ENCODE assay signal across 25 cellular contexts in the genomic region with DNA sequence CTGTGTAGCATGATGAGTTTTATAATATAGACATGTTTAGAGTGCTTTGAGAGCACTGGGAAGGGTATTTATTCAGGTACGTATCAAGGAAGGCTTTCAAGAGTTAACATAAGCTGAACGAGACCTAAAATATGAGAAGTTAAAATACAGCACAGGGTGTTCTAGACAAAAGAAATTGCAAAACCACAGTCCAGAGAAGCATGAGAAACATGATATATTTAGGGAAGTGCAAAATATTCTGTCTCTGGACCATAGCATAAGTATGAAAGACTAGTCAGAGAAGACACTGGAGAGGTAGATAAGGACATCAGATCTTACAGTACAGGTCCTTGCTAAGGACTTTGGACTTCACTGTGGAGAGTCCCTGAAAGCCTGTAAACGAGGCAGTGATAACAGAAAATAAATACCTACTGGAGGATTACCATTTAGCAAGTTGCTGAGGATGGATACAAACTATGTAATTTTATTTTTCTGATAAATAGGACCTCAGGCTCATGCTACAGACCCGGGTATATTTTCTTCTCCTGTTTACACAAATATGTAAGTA. TPM values are rescaled to one million over a fixed set of nuclear protein-coding genes. Genes with fewer than 3 reads are reported as not detected.
DNase-seq lines count a peak whose midpoint lies in the region; ATAC-seq, FAIRE-seq and TF ChIP-seq lines count a peak whose summit lies in the region.
"Had no signal": no experiment of that assay in that cellular context is flagged by ENCODE, and none has a peak within 500 bp of the region (broad histone marks: within the 10 kb centered on the region; RNA-seq: fewer than 3 reads in every experiment).

No MANE protein-coding gene starts in this region.

- H3K4me3 ChIP-seq in HepG2 (replicated peaks in 1 of 3; ENCODE audit: insufficient read depth in 1 of 3, low read depth in 2 of 3, low read length in 3 of 3), result no peak overlapping the region
- H3K4me3 ChIP-seq: BLaER1 treated with 17β-estradiol and CSF1 and Interleukin-3, amounts not matched to agents 10 nM and 100 nM; SK-N-MC had no signal

- no peak for TF ChIP-seq EP300 in HepG2 (IDR thresholded peaks at IDR 0.05; ENCODE audit: low read depth in 2 of 2, low read length in 2 of 2)
- TF ChIP-seq EP300 in HepG2 (CRISPR knock-in tag; IDR thresholded peaks at IDR 0.05; ENCODE audit: borderline replicate concordance), result no peak

- H3K4me1 ChIP-seq in HepG2 (ENCODE audit: insufficient read depth, low read length), result peaks cover 10% of the 10 kb centered on the region

- no peak overlapping the region for H3K4me2 ChIP-seq in HepG2 (ENCODE audit: low read depth, low read length)

- H3K79me2 ChIP-seq in HepG2 (ENCODE audit: insufficient read depth, low read length), result no peaks in the 10 kb centered on the region

- ATAC-seq in HepG2, result peak; percentile 89
- ATAC-seq in GM19023 (IDR thresholded peaks at IDR 0.05; ENCODE audit: unreplicated experiment), result no peak
- ATAC-seq: CD8-positive, alpha-beta T cell; Right ventricle myocardium inferior; T-helper 17 cell had no signal

- CTCF ChIA-PET in HepG2 (lab: Yijun Ruan, JAX; ENCODE audit: low intra/inter-chr PET ratio, low total read pairs), result no interaction called here

- no peaks in the 10 kb centered on the region for H3K27me3 ChIP-seq in HepG2 (ENCODE audit: control insufficient read depth in 1 of 2, insufficient read depth in 2 of 2, low read length in 2 of 2)
- H3K27me3 ChIP-seq: BLaER1 treated with 17β-estradiol and CSF1 and Interleukin-3, amounts not matched to agents 10 nM and 100 nM had no signal

- no peak overlapping the region for H3K27ac ChIP-seq in HepG2 (ENCODE audit: extremely low read length, insufficient read depth, low read length)
- H3K27ac ChIP-seq: BLaER1 treated with 17β-estradiol and CSF1 and Interleukin-3, amounts not matched to agents 10 nM and 100 nM; HL-60; SK-N-MC had no signal

- no peaks in the 10 kb centered on the region for H3K36me3 ChIP-seq in HepG2 (replicated peaks in 1 of 2; ENCODE audit: control insufficient read depth in 1 of 2, insufficient read depth in 2 of 2, low read length in 2 of 2)
- H3K36me3 ChIP-seq: BLaER1 treated with 17β-estradiol and CSF1 and Interleukin-3, amounts not matched to agents 10 nM and 100 nM had no signal

- H3K9me3 ChIP-seq in HepG2 (ENCODE audit: low read length), result no peaks in the 10 kb centered on the region
- H3K9me3 ChIP-seq: BLaER1 treated with 17β-estradiol and CSF1 and Interleukin-3, amounts not matched to agents 10 nM and 100 nM had no signal

- in situ Hi-C loops in KBM-7 (cut with MboI; ENCODE audit: low pct_unique_long_range_greater_than_20kb, low sequenced_read_pairs), result no loop called here
- in situ Hi-C loops in HepG2 (cut with HindIII; ENCODE audit: extremely low pct_ligation_motif_present, low pct_unique_long_range_greater_than_20kb), result no loop called here

- H4K20me1 ChIP-seq in HepG2 (ENCODE audit: insufficient read depth, low read length), result no peaks in the 10 kb centered on the region
- H4K20me1 ChIP-seq: BLaER1 treated with 17β-estradiol and CSF1 and Interleukin-3, amounts not matched to agents 10 nM and 100 nM had no signal

- H3K9ac ChIP-seq in HepG2 (ENCODE audit: insufficient read depth, low read depth, low read length), result no peak overlapping the region
- H3K9ac ChIP-seq: BLaER1 treated with 17β-estradiol and CSF1 and Interleukin-3, amounts not matched to agents 10 nM and 100 nM had no signal

- WGBS in HepG2 (ENCODE audit: low lambda C conversion rate), result 27% methylated on average over 4 of the region's 4 CpGs

- DNase-seq in GM12891 (ENCODE audit: insufficient read length, low spot score) (no peak), KBM-7 (peak; percentile 1), SKM-1 treated with dmso at 0.1 percent for 144 hours (lab: John Stamatoyannopoulos, UW; ENCODE audit: unreplicated experiment) (peak; percentile 32), HepG2 (ENCODE audit: low spot score) (peak; percentile 24), SW 1271 (lab: John Stamatoyannopoulos, UW) (no peak), retina (no peak)
- DNase-seq: Calu3; CD8-positive, alpha-beta T cell; DMS79; H7; HFFc6; NCI-H1092; NCI-H1436 treated with DMSO at 0.1 percent for 48 hours; NCI-H2029; NCI-H2171 treated with DMSO at 0.1 percent for 48 hours; NCI-H446 treated with DMSO at 0.1 percent for 48 hours; NK-92 treated with Interleukin-12 subunit alpha and Interleukin-12 subunit beta, amount 100 ng/mL, for 24 hours; T-helper 17 cell had no signal

- TF ChIP-seq POLR2A in GM12891 (IDR thresholded peaks at IDR 0.05; ENCODE audit: low read depth, low read length), result no peak
- TF ChIP-seq POLR2A in HepG2 (IDR thresholded peaks at IDR 0.05; ENCODE audit: insufficient read depth in 1 of 2, low read depth in 2 of 2, low read length in 2 of 2), result no peak

- no peak for TF ChIP-seq CTCF in HepG2 (CRISPR knock-in tag; IDR thresholded peaks at IDR 0.05)

- intact Hi-C loops in HepG2 (cut with micrococcal nuclease; ENCODE audit: unreplicated experiment), result loop anchor here (5.0 kb wide), 1 partner anchor 110 kb away; no protein-coding TSS in a partner anchor

- POLR2A ChIA-PET in HepG2 (lab: Yijun Ruan, JAX), result no interaction called here

- FAIRE-seq in GM12891 (lab: Jason Lieb, UNC), result no peak
- no peak for FAIRE-seq in HepG2 (lab: Jason Lieb, UNC)
- FAIRE-seq: RCC 7860 had no signal

- no TSS peak for BruUV-seq in HepG2 (replicated peaks; lab: Mats Ljungman, UMichigan)

- no peak for TF ChIP-seq RAD21 in HepG2 (CRISPR knock-in tag; IDR thresholded peaks at IDR 0.05)

- no peak overlapping the region for H2AFZ ChIP-seq in HepG2 (ENCODE audit: low read length)

TF ChIP-seq in GM12891, 5 proteins besides CTCF, POLR2A, EP300 and RAD21:
- TF ChIP-seq TAF1 (IDR thresholded peaks at IDR 0.05; ENCODE audit: low read depth, low read length) (no peak), SPI1 (IDR thresholded peaks at IDR 0.05; ENCODE audit: low read depth, low read length) (peak; percentile 18; the same call in 1 of the 2 replicates)

TF ChIP-seq in HepG2, 621 proteins besides CTCF, POLR2A, EP300 and RAD21 (continues in another document):
- no peak for TF ChIP-seq ZBTB42 (CRISPR knock-in tag; IDR thresholded peaks at IDR 0.05)
- no peak for TF ChIP-seq ZFP62 (CRISPR knock-in tag; IDR thresholded peaks at IDR 0.05)
- TF ChIP-seq PRPF4 (IDR thresholded peaks at IDR 0.05; ENCODE audit: low read depth, low read length, poor library complexity, severe bottlenecking), result no peak
- TF ChIP-seq ZNF10 (CRISPR knock-in tag; IDR thresholded peaks at IDR 0.05; ENCODE audit: borderline replicate concordance, low read depth), result no peak
- TF ChIP-seq, protein P1, sequence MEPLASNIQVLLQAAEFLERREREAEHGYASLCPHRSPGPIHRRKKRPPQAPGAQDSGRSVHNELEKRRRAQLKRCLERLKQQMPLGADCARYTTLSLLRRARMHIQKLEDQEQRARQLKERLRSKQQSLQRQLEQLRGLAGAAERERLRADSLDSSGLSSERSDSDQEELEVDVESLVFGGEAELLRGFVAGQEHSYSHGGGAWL (CRISPR knock-in tag; IDR thresholded peaks at IDR 0.05), result no peak
- no peak for TF ChIP-seq NRL (CRISPR knock-in tag; IDR thresholded peaks at IDR 0.05; ENCODE audit: borderline replicate concordance)
- TF ChIP-seq NFE2L1 (CRISPR knock-in tag; IDR thresholded peaks at IDR 0.05; ENCODE audit: borderline replicate concordance), result no peak

RNA-seq across cellular contexts. Expression of a gene that starts 43.7 kb away (rescaled TPM):
- 0.05 TPM for polyA plus RNA-seq in GM12891 (2012; ENCODE audit: low read depth, missing spikeins)
- 0.04 and 0.07 TPM in 2 replicates for total RNA-seq in HepG2 (2016; rRNA removed; fragmentation: Illumina TruSeq; extraction: Trizol)
- total RNA-seq in HepG2 (2016; cell fraction: cytosol; rRNA removed; fragmentation: Illumina TruSeq; extraction: Trizol; ENCODE audit: low read depth), result not detected in 2 replicates
- 0.04 and 0.09 TPM in 2 replicates for total RNA-seq in HepG2 (2016; cell fraction: insoluble cytoplasmic fraction; rRNA removed; fragmentation: Illumina TruSeq; extraction: Trizol)
- total RNA-seq in HepG2 (2016; cell fraction: membrane; rRNA removed; fragmentation: Illumina TruSeq; extraction: Trizol), result 0.06 TPM in 1 of 2 replicates, not detected in the other
- total RNA-seq in HepG2 (2016; cell fraction: nucleus; rRNA removed; fragmentation: Illumina TruSeq; extraction: Trizol), result 0.12 and 0.19 TPM in 2 replicates
- polyA plus RNA-seq in HepG2 (2011; rRNA removed), result 0.01 TPM in 1 of 2 replicates, not detected in the other
- not detected in 2 replicates for polyA plus RNA-seq in HepG2 (2011; cell fraction: cytosol; rRNA removed)
- polyA plus RNA-seq in HepG2 (2011; cell fraction: nucleus; rRNA removed), result 0.03 TPM in 1 of 2 replicates, not detected in the other
- polyA plus RNA-seq in HepG2 (2012), result 0.51 and 0.67 TPM in 2 replicates
- not detected in 2 replicates for polyA plus RNA-seq in HepG2 (2016; cell fraction: cytosol; fragmentation: Illumina TruSeq; extraction: Trizol; ENCODE audit: low read depth)
- 0.03 and 0.04 TPM in 2 replicates for polyA plus RNA-seq in HepG2 (2016; cell fraction: insoluble cytoplasmic fraction; fragmentation: Illumina TruSeq; extraction: Trizol; ENCODE audit: low read depth)
- polyA plus RNA-seq in HepG2 (2016; cell fraction: membrane; fragmentation: Illumina TruSeq; extraction: Trizol; ENCODE audit: low read depth), result not detected in 2 replicates
- 0.21 and 0.33 TPM in 2 replicates for polyA plus RNA-seq in HepG2 (2016; cell fraction: nucleus; fragmentation: Illumina TruSeq; extraction: Trizol; ENCODE audit: insufficient read depth, low read depth)
- polyA minus RNA-seq in HepG2 (2011; rRNA and poly(A)+ RNA removed; ENCODE audit: low replicate concordance), result not detected in 2 replicates
- not detected in 2 replicates for polyA minus RNA-seq in HepG2 (2011; cell fraction: cytosol; rRNA and poly(A)+ RNA removed)
- polyA minus RNA-seq in HepG2 (2011; cell fraction: nucleus; rRNA and poly(A)+ RNA removed), result 0.77 and 1.4 TPM in 2 replicates
- total RNA-seq: HT1080 had no signal

Comparison
In these comparisons a context has a peak if more than half of its experiments do, and no peak if none do; other contexts are left out.
1. DNase-seq: peak in KBM-7 (single experiment), SKM-1 treated with dmso at 0.1 percent for 144 hours (single experiment) and HepG2 (single experiment); none in GM12891 (single experiment), SW 1271 (0 of 2) and retina (single experiment).